19 cellular contexts compared by ENCODE assay signal in genomic region chr18:10085876-10086275, GRCh38.
"Had no signal": no experiment of that assay in that cellular context is flagged by ENCODE, and none has a peak within 500 bp of the region (broad histone marks: within the 10 kb centered on the region; RNA-seq: fewer than 3 reads in every experiment).

No MANE protein-coding gene starts in this region.

- H3K9me3 ChIP-seq: ovary, prostate gland had no signal

- ATAC-seq: activated T-cell treated with anti-CD3 and anti-CD28 coated beads, Interleukin-2, amount 50 U/mL, for 4 hours; foreskin keratinocyte; naive thymus-derived CD4-positive, alpha-beta T cell had no signal

- H3K4me3 ChIP-seq: left ventricle myocardium inferior, ovary, prostate gland had no signal

- H3K36me3 ChIP-seq: left ventricle myocardium inferior, ovary, prostate gland had no signal

- DNase-seq: activated CD4-positive, alpha-beta T cell treated with anti-CD3 and anti-CD28 coated beads for 4 hours; activated CD4-positive, alpha-beta T cell treated with anti-CD3 and anti-CD28 coated beads, Interleukin-2, amount 50 U/mL, for 48 hours; activated CD4-positive, CD25-positive, alpha-beta regulatory T cell; activated CD8-positive, alpha-beta memory T cell treated with anti-CD3 and anti-CD28 coated beads, Interleukin-2, amount 50 U/mL, for 48 hours; activated naive CD4-positive, alpha-beta T cell treated with Interleukin-2 at 50 U/mL for 16 hours; activated naive CD8-positive, alpha-beta T cell treated with anti-CD3 and anti-CD28 coated beads for 36 hours; activated T-cell treated with anti-CD3 and anti-CD28 coated beads, Interleukin-2, amount 50 U/mL, for 4 hours; effector CD4-positive, alpha-beta T cell; erythroblast; foreskin keratinocyte; immature natural killer cell; left ventricle myocardium inferior; naive thymus-derived CD4-positive, alpha-beta T cell; ovary; stimulated activated CD4-positive, alpha-beta T cell treated with anti-CD3 and anti-CD28 coated beads, Interleukin-4, amount 100 ng/mL, for 24 hours; stimulated activated naive CD4-positive, alpha-beta T cell treated with Interleukin-2 at 50 U/mL for 16 hours had no signal

- H3K27ac Mint-ChIP-seq: activated naive CD8-positive, alpha-beta T cell treated with anti-CD3 and anti-CD28 coated beads for 36 hours; dendritic cell treated with granulocyte-macrophage colony-stimulating factor and Interleukin-4, amounts not matched to agents 40 ng/mL and 50 ng/mL, for 4 days; immature natural killer cell; naive thymus-derived CD4-positive, alpha-beta T cell; T-helper 1 cell treated with Interleukin-12 subunit alpha and Interleukin-12 subunit beta and Interleukin-4 antibody, amounts not matched to agents 30 μg/mL and 1 μg/mL, for 36 hours had no signal

- H3K4me3 Mint-ChIP-seq: activated naive CD8-positive, alpha-beta T cell treated with anti-CD3 and anti-CD28 coated beads for 36 hours; activated T-cell treated with anti-CD3 and anti-CD28 coated beads, Interleukin-2, amount 50 U/mL, for 4 hours; dendritic cell treated with granulocyte-macrophage colony-stimulating factor and Interleukin-4, amounts not matched to agents 40 ng/mL and 50 ng/mL, for 4 days; immature natural killer cell; naive thymus-derived CD4-positive, alpha-beta T cell; T-helper 1 cell treated with Interleukin-12 subunit alpha and Interleukin-12 subunit beta and Interleukin-4 antibody, amounts not matched to agents 30 μg/mL and 1 μg/mL, for 36 hours had no signal

- H3K27me3 Mint-ChIP-seq: activated naive CD8-positive, alpha-beta T cell treated with anti-CD3 and anti-CD28 coated beads for 36 hours; dendritic cell treated with granulocyte-macrophage colony-stimulating factor and Interleukin-4, amounts not matched to agents 40 ng/mL and 50 ng/mL, for 4 days had no signal

- H3K27ac ChIP-seq: foreskin keratinocyte, left ventricle myocardium inferior, ovary, prostate gland had no signal

- H3K4me1 Mint-ChIP-seq: immature natural killer cell had no signal

- H3K4me1 ChIP-seq: foreskin keratinocyte, prostate gland had no signal

- H3K27me3 ChIP-seq: foreskin keratinocyte, ovary had no signal

- H3K36me3 Mint-ChIP-seq: activated naive CD8-positive, alpha-beta T cell treated with anti-CD3 and anti-CD28 coated beads for 36 hours had no signal
